Comparison of ENCODE assay signal across 1 cellular context in the genomic region with DNA sequence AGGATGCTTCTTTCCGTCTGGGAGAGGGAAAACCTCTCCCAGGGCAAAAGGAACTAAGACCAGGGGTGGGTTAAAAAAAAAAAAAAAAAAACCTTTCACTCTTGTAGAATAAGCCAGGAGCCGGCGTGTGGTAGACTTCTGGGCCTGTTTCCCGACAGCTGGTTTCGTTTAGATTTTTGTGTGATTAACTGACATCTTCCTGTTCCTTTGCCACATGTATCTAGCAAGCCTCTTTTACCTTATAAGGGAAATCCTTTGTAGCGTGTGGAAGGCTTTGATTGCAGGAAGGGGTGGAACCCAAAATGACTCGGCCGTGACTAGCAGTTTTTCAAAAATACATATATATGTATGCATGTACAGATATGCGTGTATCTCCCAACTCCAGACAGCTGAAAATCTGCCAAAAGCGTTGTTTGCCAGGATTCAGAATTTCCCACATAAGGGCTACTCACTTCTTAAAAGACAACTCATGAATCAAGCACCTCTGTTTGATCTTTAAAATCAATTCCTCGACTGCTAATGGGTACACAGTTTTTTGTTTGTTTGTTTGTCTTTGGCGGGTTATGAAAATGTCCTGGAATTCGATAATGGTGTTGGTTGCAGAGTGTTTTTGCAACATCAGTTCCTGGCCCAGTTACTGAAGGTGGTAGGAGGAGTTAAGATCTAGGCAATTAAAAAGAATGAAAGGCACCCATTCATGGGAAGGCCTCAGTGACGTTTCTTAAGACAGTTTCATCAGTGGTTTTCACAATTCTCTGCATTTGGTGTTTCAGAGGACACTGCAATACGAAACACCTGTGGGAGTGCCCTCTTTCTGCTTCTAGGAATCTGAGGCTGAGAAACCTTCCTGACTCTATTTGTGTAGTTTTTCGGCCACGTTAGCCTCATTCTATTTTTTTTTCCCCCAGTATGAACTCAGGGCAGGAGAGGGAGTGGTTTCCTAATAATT.
TF ChIP-seq lines count a peak whose summit lies in the region.

No MANE protein-coding gene starts in this region.

TF ChIP-seq in GM12878, 131 proteins besides CTCF, POLR2A, EP300 and RAD21 (continued from another document and continues in another):
- TF ChIP-seq, protein P1, sequence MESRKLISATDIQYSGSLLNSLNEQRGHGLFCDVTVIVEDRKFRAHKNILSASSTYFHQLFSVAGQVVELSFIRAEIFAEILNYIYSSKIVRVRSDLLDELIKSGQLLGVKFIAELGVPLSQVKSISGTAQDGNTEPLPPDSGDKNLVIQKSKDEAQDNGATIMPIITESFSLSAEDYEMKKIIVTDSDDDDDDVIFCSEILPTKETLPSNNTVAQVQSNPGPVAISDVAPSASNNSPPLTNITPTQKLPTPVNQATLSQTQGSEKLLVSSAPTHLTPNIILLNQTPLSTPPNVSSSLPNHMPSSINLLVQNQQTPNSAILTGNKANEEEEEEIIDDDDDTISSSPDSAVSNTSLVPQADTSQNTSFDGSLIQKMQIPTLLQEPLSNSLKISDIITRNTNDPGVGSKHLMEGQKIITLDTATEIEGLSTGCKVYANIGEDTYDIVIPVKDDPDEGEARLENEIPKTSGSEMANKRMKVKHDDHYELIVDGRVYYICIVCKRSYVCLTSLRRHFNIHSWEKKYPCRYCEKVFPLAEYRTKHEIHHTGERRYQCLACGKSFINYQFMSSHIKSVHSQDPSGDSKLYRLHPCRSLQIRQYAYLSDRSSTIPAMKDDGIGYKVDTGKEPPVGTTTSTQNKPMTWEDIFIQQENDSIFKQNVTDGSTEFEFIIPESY (IDR thresholded peaks at IDR 0.05): no peak
- TF ChIP-seq GABPA (IDR thresholded peaks at IDR 0.05; ENCODE audit: low read depth) (no peak), RBBP5 (conservative IDR thresholded peaks at IDR 0.05) (no peak), EZH2 (IDR thresholded peaks at IDR 0.05; ENCODE audit: borderline replicate concordance, control insufficient read depth, low read depth, low read length) (no peak), NR2C1 (IDR thresholded peaks at IDR 0.05) (no peak; the same call in 1 of the 2 replicates), SKIL (IDR thresholded peaks at IDR 0.05; ENCODE audit: low read depth, poor library complexity, severe bottlenecking) (peak; percentile 14), POLR2AphosphoS5 (IDR thresholded peaks at IDR 0.05; ENCODE audit: low read length) (peak; percentile 95), MYB (IDR thresholded peaks at IDR 0.05; ENCODE audit: borderline replicate concordance, low read depth, low read length) (0 out of 2 replicates have a peak, but pooled peaks have one; percentile 63), ZNF217 (IDR thresholded peaks at IDR 0.05) (no peak), SPI1 (IDR thresholded peaks at IDR 0.05; ENCODE audit: borderline replicate concordance, insufficient read depth, low read depth, low read length) (peak; percentile 3; the same call in 1 of the 2 replicates), E4F1 (IDR thresholded peaks at IDR 0.05; ENCODE audit: borderline replicate concordance, partially characterized antibody) (no peak), TBL1XR1 (IDR thresholded peaks at IDR 0.05; ENCODE audit: low read depth, low read length) (no peak), NRF1 (conservative IDR thresholded peaks at IDR 0.05; ENCODE audit: low read depth, low read length) (no peak), IKZF2 (IDR thresholded peaks at IDR 0.05) (peak; percentile 61 to 68; a peak in 3 of 4 replicates), IKZF1 (conservative IDR thresholded peaks at IDR 0.05) (peak; percentile 44; the same call in 1 of the 2 replicates), CREB1 (IDR thresholded peaks at IDR 0.05; ENCODE audit: low read depth) (peak; percentile 94), ASH2L (IDR thresholded peaks at IDR 0.05; ENCODE audit: borderline replicate concordance, low read depth) (no peak), BCL3 (IDR thresholded peaks at IDR 0.05; ENCODE audit: borderline replicate concordance, insufficient read depth, low read depth, low read length, poor library complexity, severe bottlenecking) (no peak), CHD2 (IDR thresholded peaks at IDR 0.05; ENCODE audit: borderline replicate concordance, low read depth, low read length) (0 out of 2 replicates have a peak, but pooled peaks have one; percentile 17), NKRF (conservative IDR thresholded peaks at IDR 0.05) (peak; percentile 61), SMAD5 (IDR thresholded peaks at IDR 0.05; ENCODE audit: low read depth) (peak; percentile 42), ZNF622 (IDR thresholded peaks at IDR 0.05) (no peak), NFIC (IDR thresholded peaks at IDR 0.05; ENCODE audit: low read depth, low read length) (peak; percentile 54), LARP7 (IDR thresholded peaks at IDR 0.05) (peak; percentile 51; the same call in 1 of the 2 replicates), RFX5 (IDR thresholded peaks at IDR 0.05; ENCODE audit: low read depth, low read length) (no peak), MEF2A (IDR thresholded peaks at IDR 0.05; ENCODE audit: insufficient read depth, low read depth, low read length) (0 out of 2 replicates have a peak, but pooled peaks have one; percentile 2), SIN3A (IDR thresholded peaks at IDR 0.05; ENCODE audit: low read depth, low read length) (peak; percentile 57; the same call in 1 of the 2 replicates), MTA2 (IDR thresholded peaks at IDR 0.05; ENCODE audit: low read depth) (peak; percentile 70), FOS (IDR thresholded peaks at IDR 0.05; ENCODE audit: borderline replicate concordance, extremely low read depth, insufficient read length) (no peak), ZNF24 (IDR thresholded peaks at IDR 0.05) (no peak), E2F4 (IDR thresholded peaks at IDR 0.05; ENCODE audit: low read depth, low read length) (no peak), MTA3 (IDR thresholded peaks at IDR 0.05; ENCODE audit: borderline replicate concordance, low read length) (peak; percentile 44; the same call in 1 of the 2 replicates)
- TF ChIP-seq, protein P2, sequence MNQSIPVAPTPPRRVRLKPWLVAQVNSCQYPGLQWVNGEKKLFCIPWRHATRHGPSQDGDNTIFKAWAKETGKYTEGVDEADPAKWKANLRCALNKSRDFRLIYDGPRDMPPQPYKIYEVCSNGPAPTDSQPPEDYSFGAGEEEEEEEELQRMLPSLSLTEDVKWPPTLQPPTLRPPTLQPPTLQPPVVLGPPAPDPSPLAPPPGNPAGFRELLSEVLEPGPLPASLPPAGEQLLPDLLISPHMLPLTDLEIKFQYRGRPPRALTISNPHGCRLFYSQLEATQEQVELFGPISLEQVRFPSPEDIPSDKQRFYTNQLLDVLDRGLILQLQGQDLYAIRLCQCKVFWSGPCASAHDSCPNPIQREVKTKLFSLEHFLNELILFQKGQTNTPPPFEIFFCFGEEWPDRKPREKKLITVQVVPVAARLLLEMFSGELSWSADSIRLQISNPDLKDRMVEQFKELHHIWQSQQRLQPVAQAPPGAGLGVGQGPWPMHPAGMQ (IDR thresholded peaks at IDR 0.05; ENCODE audit: borderline replicate concordance): no peak
- TF ChIP-seq, protein P3, sequence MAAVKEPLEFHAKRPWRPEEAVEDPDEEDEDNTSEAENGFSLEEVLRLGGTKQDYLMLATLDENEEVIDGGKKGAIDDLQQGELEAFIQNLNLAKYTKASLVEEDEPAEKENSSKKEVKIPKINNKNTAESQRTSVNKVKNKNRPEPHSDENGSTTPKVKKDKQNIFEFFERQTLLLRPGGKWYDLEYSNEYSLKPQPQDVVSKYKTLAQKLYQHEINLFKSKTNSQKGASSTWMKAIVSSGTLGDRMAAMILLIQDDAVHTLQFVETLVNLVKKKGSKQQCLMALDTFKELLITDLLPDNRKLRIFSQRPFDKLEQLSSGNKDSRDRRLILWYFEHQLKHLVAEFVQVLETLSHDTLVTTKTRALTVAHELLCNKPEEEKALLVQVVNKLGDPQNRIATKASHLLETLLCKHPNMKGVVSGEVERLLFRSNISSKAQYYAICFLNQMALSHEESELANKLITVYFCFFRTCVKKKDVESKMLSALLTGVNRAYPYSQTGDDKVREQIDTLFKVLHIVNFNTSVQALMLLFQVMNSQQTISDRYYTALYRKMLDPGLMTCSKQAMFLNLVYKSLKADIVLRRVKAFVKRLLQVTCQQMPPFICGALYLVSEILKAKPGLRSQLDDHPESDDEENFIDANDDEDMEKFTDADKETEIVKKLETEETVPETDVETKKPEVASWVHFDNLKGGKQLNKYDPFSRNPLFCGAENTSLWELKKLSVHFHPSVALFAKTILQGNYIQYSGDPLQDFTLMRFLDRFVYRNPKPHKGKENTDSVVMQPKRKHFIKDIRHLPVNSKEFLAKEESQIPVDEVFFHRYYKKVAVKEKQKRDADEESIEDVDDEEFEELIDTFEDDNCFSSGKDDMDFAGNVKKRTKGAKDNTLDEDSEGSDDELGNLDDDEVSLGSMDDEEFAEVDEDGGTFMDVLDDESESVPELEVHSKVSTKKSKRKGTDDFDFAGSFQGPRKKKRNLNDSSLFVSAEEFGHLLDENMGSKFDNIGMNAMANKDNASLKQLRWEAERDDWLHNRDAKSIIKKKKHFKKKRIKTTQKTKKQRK (IDR thresholded peaks at IDR 0.05; ENCODE audit: low read depth, low read length): no peak
- TF ChIP-seq, protein P4, sequence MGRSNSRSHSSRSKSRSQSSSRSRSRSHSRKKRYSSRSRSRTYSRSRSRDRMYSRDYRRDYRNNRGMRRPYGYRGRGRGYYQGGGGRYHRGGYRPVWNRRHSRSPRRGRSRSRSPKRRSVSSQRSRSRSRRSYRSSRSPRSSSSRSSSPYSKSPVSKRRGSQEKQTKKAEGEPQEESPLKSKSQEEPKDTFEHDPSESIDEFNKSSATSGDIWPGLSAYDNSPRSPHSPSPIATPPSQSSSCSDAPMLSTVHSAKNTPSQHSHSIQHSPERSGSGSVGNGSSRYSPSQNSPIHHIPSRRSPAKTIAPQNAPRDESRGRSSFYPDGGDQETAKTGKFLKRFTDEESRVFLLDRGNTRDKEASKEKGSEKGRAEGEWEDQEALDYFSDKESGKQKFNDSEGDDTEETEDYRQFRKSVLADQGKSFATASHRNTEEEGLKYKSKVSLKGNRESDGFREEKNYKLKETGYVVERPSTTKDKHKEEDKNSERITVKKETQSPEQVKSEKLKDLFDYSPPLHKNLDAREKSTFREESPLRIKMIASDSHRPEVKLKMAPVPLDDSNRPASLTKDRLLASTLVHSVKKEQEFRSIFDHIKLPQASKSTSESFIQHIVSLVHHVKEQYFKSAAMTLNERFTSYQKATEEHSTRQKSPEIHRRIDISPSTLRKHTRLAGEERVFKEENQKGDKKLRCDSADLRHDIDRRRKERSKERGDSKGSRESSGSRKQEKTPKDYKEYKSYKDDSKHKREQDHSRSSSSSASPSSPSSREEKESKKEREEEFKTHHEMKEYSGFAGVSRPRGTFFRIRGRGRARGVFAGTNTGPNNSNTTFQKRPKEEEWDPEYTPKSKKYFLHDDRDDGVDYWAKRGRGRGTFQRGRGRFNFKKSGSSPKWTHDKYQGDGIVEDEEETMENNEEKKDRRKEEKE (IDR thresholded peaks at IDR 0.05): no peak
